In the genomic region with DNA sequence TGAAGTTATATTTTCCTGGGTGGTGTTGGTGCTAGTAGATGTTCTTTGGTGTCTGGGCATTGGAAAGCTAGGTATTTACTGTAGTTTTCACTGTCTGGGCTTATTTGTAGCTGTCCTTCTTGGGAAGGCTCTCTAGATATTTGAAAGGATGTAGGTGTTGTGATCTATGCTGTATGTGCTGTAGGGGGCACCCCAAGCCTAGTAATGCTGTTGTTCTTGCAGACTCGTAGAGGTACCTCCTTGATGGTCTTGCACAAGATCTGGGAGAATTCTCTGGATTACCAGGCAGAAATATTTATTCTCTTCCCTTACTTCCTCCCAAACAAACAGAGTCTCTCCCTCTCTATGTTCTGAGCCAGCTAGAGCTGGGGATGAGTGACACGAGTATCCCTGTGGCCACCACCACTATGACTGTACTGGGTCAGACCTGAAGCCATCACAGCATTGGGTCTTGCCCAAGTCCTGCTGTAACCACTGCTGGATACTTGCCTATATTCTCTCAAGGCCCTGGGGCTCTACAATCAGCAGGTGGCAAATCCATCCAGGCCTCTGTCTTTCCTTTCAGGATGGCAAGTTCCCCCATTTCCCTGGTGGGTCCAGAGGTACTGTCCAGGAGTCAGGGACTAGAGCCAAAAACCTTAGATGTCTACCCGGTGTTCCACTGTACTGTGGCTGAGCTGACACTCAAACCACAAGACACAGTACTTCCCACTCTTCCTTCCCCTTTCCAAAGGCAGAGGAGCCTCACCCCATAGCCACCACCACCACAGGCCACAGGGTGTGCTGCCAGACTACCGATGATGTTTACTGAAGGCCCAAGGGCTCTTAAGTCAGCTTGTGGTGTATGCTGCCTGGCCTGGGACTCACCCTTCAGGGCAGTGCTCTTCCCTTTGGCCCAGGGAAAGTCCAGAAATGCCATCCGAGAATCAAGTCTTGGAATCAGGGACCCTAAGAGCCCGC, we compare ENCODE assay signal across 7 cellular contexts.
DNase-seq lines count a peak whose midpoint lies in the region; ATAC-seq and TF ChIP-seq lines count a peak whose summit lies in the region.

No MANE protein-coding gene starts in this region.

- no peaks in the 10 kb centered on the region for H3K27me3 ChIP-seq in sigmoid colon

- TF ChIP-seq POLR2A in sigmoid colon (IDR thresholded peaks at IDR 0.05), result no peak

- TF ChIP-seq EP300 in sigmoid colon (IDR thresholded peaks at IDR 0.05), result no peak

- no peak overlapping the region for H3K27ac ChIP-seq in sigmoid colon

- ATAC-seq in HG02678 (IDR thresholded peaks at IDR 0.05; ENCODE audit: unreplicated experiment) (no peak), HG03342 (IDR thresholded peaks at IDR 0.05; ENCODE audit: unreplicated experiment) (no peak)

- peak in 3 of 4 experiments; percentile 22 to 35 (median 22) for TF ChIP-seq CTCF in sigmoid colon (IDR thresholded peaks at IDR 0.05)

- 59 to 64% methylated on average over 6 of the region's 6 CpGs for WGBS in sigmoid colon, 2 donors

- H3K4me1 ChIP-seq in sigmoid colon, result no peaks in the 10 kb centered on the region

- intact Hi-C loops in sigmoid colon (cut with DNase I), result no loop called here

- no peaks in the 10 kb centered on the region for H3K36me3 ChIP-seq in sigmoid colon

- H3K4me3 ChIP-seq in sigmoid colon, result no peak overlapping the region

- DNase-seq in GM04503 (ENCODE audit: low read depth), result peak; percentile 45
- DNase-seq in NAMALWA (ENCODE audit: low spot score), result peak; percentile 34
- peak; percentile 13 for DNase-seq in activated CD4-positive, alpha-beta T cell treated with anti-CD3 and anti-CD28 coated beads, Interleukin-2, amount 50 U/mL, for 1 hour
- peak; percentile 84 for DNase-seq in fibroblast of peridontal ligament (ENCODE audit: extremely low read depth)
- DNase-seq in sigmoid colon, result no peak

- no peaks in the 10 kb centered on the region for H3K9me3 ChIP-seq in sigmoid colon
